Comparison of ENCODE assay signal across 1 cellular context in genomic region chr14:77543637-77544334, GRCh38.
TF ChIP-seq lines count a peak whose summit lies in the region.

No MANE protein-coding gene starts in this region.

TF ChIP-seq in IMR-90, 13 proteins besides CTCF, POLR2A, EP300 and RAD21:
- TF ChIP-seq CEBPB (IDR thresholded peaks at IDR 0.05; ENCODE audit: low read depth, low read length) (peak; percentile 47), MAFK (IDR thresholded peaks at IDR 0.05; ENCODE audit: low read depth, low read length) (no peak)
